Comparison of ENCODE assay signal across 1 cellular context in the genomic region with DNA sequence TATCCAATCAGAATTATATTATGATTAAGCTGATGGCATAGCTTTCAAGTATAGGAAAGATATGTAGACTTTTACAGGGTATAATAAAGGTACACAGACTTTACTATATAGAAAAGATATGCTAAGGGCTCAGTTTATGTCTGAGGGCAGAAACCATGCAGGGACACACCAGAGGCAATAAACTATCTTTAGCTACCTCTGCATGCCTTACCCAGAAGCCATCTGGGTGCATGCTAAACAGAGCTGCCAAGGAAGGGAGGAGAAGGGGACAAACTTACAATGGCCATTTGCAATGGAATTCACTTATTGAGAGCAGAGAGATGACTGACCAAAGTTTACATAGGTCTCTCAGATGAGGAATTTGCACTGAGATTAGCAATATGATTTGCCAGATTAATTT.
TF ChIP-seq lines count a peak whose summit lies in the region.

No MANE protein-coding gene starts in this region.

TF ChIP-seq in H1, 55 proteins besides CTCF, POLR2A, EP300 and RAD21 (continued from another document):
- TF ChIP-seq, protein P1, sequence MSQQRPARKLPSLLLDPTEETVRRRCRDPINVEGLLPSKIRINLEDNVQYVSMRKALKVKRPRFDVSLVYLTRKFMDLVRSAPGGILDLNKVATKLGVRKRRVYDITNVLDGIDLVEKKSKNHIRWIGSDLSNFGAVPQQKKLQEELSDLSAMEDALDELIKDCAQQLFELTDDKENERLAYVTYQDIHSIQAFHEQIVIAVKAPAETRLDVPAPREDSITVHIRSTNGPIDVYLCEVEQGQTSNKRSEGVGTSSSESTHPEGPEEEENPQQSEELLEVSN (IDR thresholded peaks at IDR 0.05) = no peak
- TF ChIP-seq CBX5 (IDR thresholded peaks at IDR 0.05; ENCODE audit: low read depth, low read length) (no peak), CHD1 (IDR thresholded peaks at IDR 0.05; ENCODE audit: low read depth, low read length) (no peak), RNF2 (IDR thresholded peaks at IDR 0.05; ENCODE audit: borderline replicate concordance, low read depth, low read length, missing control alignments, poor library complexity, severe bottlenecking) (no peak), CHD2 (IDR thresholded peaks at IDR 0.05; ENCODE audit: low read length) (no peak), EZH2 (IDR thresholded peaks at IDR 0.05; ENCODE audit: low read depth, low read length, severe bottlenecking) (no peak), FOSL1 (IDR thresholded peaks at IDR 0.05; ENCODE audit: insufficient read depth, low read depth, low read length) (no peak), CTBP2 (IDR thresholded peaks at IDR 0.05; ENCODE audit: borderline replicate concordance, insufficient read depth, insufficient read length, low read length) (no peak), NRF1 (IDR thresholded peaks at IDR 0.05; ENCODE audit: low read depth, low read length) (no peak), YY1 (IDR thresholded peaks at IDR 0.05; ENCODE audit: low read depth, low read length) (no peak), POU5F1 (IDR thresholded peaks at IDR 0.05; ENCODE audit: low read depth, low read length) (no peak), HDAC6 (IDR thresholded peaks at IDR 0.05; ENCODE audit: low read depth, low read length) (no peak), SP4 (IDR thresholded peaks at IDR 0.05; ENCODE audit: low read length) (no peak), PHF8 (conservative IDR thresholded peaks at IDR 0.05; ENCODE audit: low read depth, low read length) (no peak), KDM1A (IDR thresholded peaks at IDR 0.05; ENCODE audit: borderline replicate concordance, low read length) (no peak), BRCA1 (IDR thresholded peaks at IDR 0.05; ENCODE audit: low read depth, low read length) (no peak), MAFK (IDR thresholded peaks at IDR 0.05; ENCODE audit: low read depth, low read length) (no peak), SP2 (IDR thresholded peaks at IDR 0.05; ENCODE audit: low read length) (no peak)
TF ChIP-seq in H1: peak in this region for 0.
